15 cellular contexts compared by ENCODE assay signal in genomic region chr2:197799072-197799471, GRCh38.
"Had no signal": no experiment of that assay in that cellular context is flagged by ENCODE, and none has a peak within 500 bp of the region (broad histone marks: within the 10 kb centered on the region; RNA-seq: fewer than 3 reads in every experiment).

No MANE protein-coding gene starts in this region.

- FAIRE-seq: endothelial cell of umbilical vein had no signal

- DNase-seq: activated CD4-positive, alpha-beta T cell treated with anti-CD3 and anti-CD28 coated beads, Interleukin-2, amount 10 ng/mL, durations not matched to agents 24 days and 14 days; activated CD8-positive, alpha-beta T cell treated with anti-CD3 and anti-CD28 coated beads for 36 hours; activated naive CD4-positive, alpha-beta T cell treated with Interleukin-2 at 50 U/mL for 16 hours; activated T-cell treated with anti-CD3 and anti-CD28 coated beads, Interleukin-2, amount 50 U/mL, for 24 hours; body of pancreas; dermis blood vessel endothelial cell; effector memory CD4-positive, alpha-beta T cell; natural killer cell; stimulated activated CD4-positive, alpha-beta T cell treated with anti-CD3 and anti-CD28 coated beads, Interleukin-12 subunit alpha, Interleukin-12 subunit beta, amount 100 ng/mL, for 4 hours; stimulated activated CD4-positive, alpha-beta T cell treated with anti-CD3 and anti-CD28 coated beads, Interleukin-1b, Interleukin-23, amount 100 ng/mL, for 48 hours; stimulated activated CD8-positive, alpha-beta memory T cell treated with anti-CD3 and anti-CD28 coated beads, Interleukin-4, amount 100 ng/mL, for 48 hours; stimulated activated naive CD4-positive, alpha-beta T cell; T1000; upper lobe of right lung had no signal
